19 cellular contexts compared by ENCODE assay signal in the genomic region with DNA sequence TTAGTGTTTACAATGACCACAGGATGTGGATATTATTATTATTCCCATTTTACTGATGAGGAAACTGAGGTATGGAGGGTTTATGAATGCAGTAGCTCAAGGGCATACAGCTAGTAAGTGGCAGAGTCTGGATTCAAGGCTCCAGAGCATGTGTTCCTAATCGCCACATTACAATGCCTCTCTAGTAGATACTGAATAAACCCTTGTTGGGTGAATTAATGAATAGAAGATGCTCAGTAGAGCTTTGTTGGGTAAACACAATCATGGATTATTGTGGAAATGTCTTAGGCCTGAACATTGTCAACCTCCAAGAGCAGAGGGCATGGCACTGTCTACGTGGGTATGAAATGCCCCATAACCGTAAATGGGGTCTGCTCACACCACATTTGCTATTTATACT.
A peak's percentile ranks its signal among the peaks of the same experiment; 100 is the strongest.
DNase-seq lines count a peak whose midpoint lies in the region; ATAC-seq lines count a peak whose summit lies in the region.
"Had no signal": no experiment of that assay in that cellular context is flagged by ENCODE, and none has a peak within 500 bp of the region (broad histone marks: within the 10 kb centered on the region; RNA-seq: fewer than 3 reads in every experiment).

No MANE protein-coding gene starts in this region.

- no peak overlapping the region for H3K4me3 ChIP-seq in H7 (ENCODE audit: insufficient read depth, low read depth, low read length)
- H3K4me3 ChIP-seq: A549, GM23248 had no signal

- H3K36me3 ChIP-seq in H7 (replicated peaks; ENCODE audit: control insufficient read depth, insufficient read depth, low read length) = no peaks in the 10 kb centered on the region

- no peak for ATAC-seq in HG02870 (IDR thresholded peaks at IDR 0.05; ENCODE audit: unreplicated experiment)
- ATAC-seq: A549, HCT116 had no signal

- peak; percentile 39 for DNase-seq in foreskin melanocyte
- DNase-seq in medulla oblongata (ENCODE audit: extremely low spot score) = peak; percentile 69
- DNase-seq in putamen (ENCODE audit: low spot score) = peak; percentile 24
- no peak for DNase-seq in H7
- DNase-seq in NCI-H510A treated with DMSO at 0.1 percent for 48 hours (lab: John Stamatoyannopoulos, UW) = no peak
- DNase-seq: 8988T; ACHN; AML-193; C1 segment of cervical spinal cord; Calu3; CD4-positive, alpha-beta memory T cell; COR-L47; DMS53; GF-D8; GM23248; H9 had no signal

- H3K27me3 ChIP-seq in H7 (ENCODE audit: control insufficient read depth, insufficient read depth, low read length) = no peaks in the 10 kb centered on the region

Comparison
In these comparisons a context has a peak if more than half of its experiments do, and no peak if none do; other contexts are left out.
1. DNase-seq: peak in foreskin melanocyte (single experiment), medulla oblongata (single experiment) and putamen (single experiment); none in H7 (single experiment) and NCI-H510A treated with DMSO at 0.1 percent for 48 hours (single experiment).